In genomic region chr22:43273902-43274484, GRCh38 we compare ENCODE assay signal across 7 cellular contexts.
A peak's percentile ranks its signal among the peaks of the same experiment; 100 is the strongest.
DNase-seq lines count a peak whose midpoint lies in the region; ATAC-seq and TF ChIP-seq lines count a peak whose summit lies in the region.

No MANE protein-coding gene starts in this region.

- peak; percentile 91 for TF ChIP-seq CTCF in brain (conservative IDR thresholded peaks at IDR 0.05)

- no peaks in the 10 kb centered on the region for H3K36me3 Mint-ChIP-seq in brain

- no peaks in the 10 kb centered on the region for H3K27me3 Mint-ChIP-seq in brain

- no peaks in the 10 kb centered on the region for H3K9me3 Mint-ChIP-seq in brain

- ATAC-seq in HG03442 (IDR thresholded peaks at IDR 0.05; ENCODE audit: unreplicated experiment), result no peak

- peak overlapping the region in 3 of 5 experiments; percentile 25 to 37 (median 36) for H3K27ac Mint-ChIP-seq in brain

- DNase-seq in G401 (ENCODE audit: low spot score) (peak; percentile 59), LHCN-M2 (ENCODE audit: low read depth) (peak; percentile 40), SK-N-DZ (ENCODE audit: low spot score) (peak; percentile 74), inferior parietal cortex (ENCODE audit: extremely low spot score) (peak; percentile 62)
- peak in 2 of 3 experiments; percentile 19 to 21 for DNase-seq in stimulated activated CD4-positive, alpha-beta T cell treated with anti-CD3 and anti-CD28 coated beads, TNF-alpha, amount 100 ng/mL, for 24 hours (ENCODE audit: low read depth in 3 of 3)

- H3K4me3 Mint-ChIP-seq in brain, result no peak overlapping the region

- H3K4me1 Mint-ChIP-seq in brain, result peaks cover 46% of the 10 kb centered on the region

- in situ Hi-C loops in G401 (cut with HindIII; ENCODE audit: low sequenced_read_pairs), result no loop called here

Comparison
In these comparisons a context has a peak if more than half of its experiments do, and no peak if none do; other contexts are left out.
1. DNase-seq: peak in every context shown above with its lines; median percentile 74 in SK-N-DZ; 62 in inferior parietal cortex; 59 in G401; 40 in LHCN-M2; 20 in stimulated activated CD4-positive, alpha-beta T cell treated with anti-CD3 and anti-CD28 coated beads, TNF-alpha, amount 100 ng/mL, for 24 hours.